ENCODE assay signal across 12 cellular contexts in genomic region chr11:130675456-130675855, GRCh38.
DNase-seq lines count a peak whose midpoint lies in the region; ATAC-seq and TF ChIP-seq lines count a peak whose summit lies in the region.
"Had no signal": no experiment of that assay in that cellular context is flagged by ENCODE, and none has a peak within 500 bp of the region (broad histone marks: within the 10 kb centered on the region; RNA-seq: fewer than 3 reads in every experiment).

No MANE protein-coding gene starts in this region.

- peaks cover 15% of the 10 kb centered on the region for H3K4me1 ChIP-seq in PC-9 (replicated peaks; ENCODE audit: insufficient read depth)

- H3K27me3 Mint-ChIP-seq in brain = no peaks in the 10 kb centered on the region
- no peaks in the 10 kb centered on the region for H3K27me3 Mint-ChIP-seq in activated T-helper 2 cell treated with anti-CD3 and anti-CD28 coated beads, Interferon-gamma antibody, Interleukin-2, Interleukin-4, amounts not matched to agents 10 μg/mL and 5 μg/mL and 100 μg/mL, durations not matched to agents 14 hours and 24 hours and 36 hours (ENCODE audit: low read depth)

- DNase-seq in H4 (ENCODE audit: low spot score) (peak; percentile 37), islet precursor cell (peak; percentile 65), smooth muscle cell of the brain vasculature (ENCODE audit: low read depth, low spot score) (peak; percentile 76), PC-9 (no peak)
- DNase-seq in activated T-helper 2 cell treated with anti-CD3 and anti-CD28 coated beads, Interferon-gamma antibody, Interleukin-2, Interleukin-4, amounts not matched to agents 10 μg/mL and 5 μg/mL and 100 μg/mL, durations not matched to agents 14 hours and 24 hours and 36 hours (ENCODE audit: low spot score) = no peak
- DNase-seq: activated T-cell treated with anti-CD3 and anti-CD28 coated beads, Interleukin-2, amount 50 U/mL, for 72 hours; Calu3; NCI-H510A had no signal

- peaks cover 61% of the 10 kb centered on the region for H3K4me1 Mint-ChIP-seq in brain
- H3K4me1 Mint-ChIP-seq in activated T-helper 2 cell treated with anti-CD3 and anti-CD28 coated beads, Interferon-gamma antibody, Interleukin-2, Interleukin-4, amounts not matched to agents 10 μg/mL and 5 μg/mL and 100 μg/mL, durations not matched to agents 14 hours and 24 hours and 36 hours (ENCODE audit: low read depth) = no peaks in the 10 kb centered on the region
- H3K4me1 Mint-ChIP-seq: IgD-negative memory B cell had no signal

- H3F3A ChIP-seq in PC-9 (ENCODE audit: insufficient read depth, low read depth) = no peaks in the 10 kb centered on the region

- intact Hi-C loops in activated T-helper 2 cell treated with anti-CD3 and anti-CD28 coated beads, Interferon-gamma antibody, Interleukin-2, Interleukin-4, amounts not matched to agents 10 μg/mL and 5 μg/mL and 100 μg/mL, durations not matched to agents 14 hours and 24 hours and 36 hours (cut with micrococcal nuclease) = no loop called here
- intact Hi-C loops in PC-9 (cut with micrococcal nuclease; ENCODE audit: unreplicated experiment) = loop anchor here (10.0 kb wide), 2 partner anchors 109 to 149 kb away; no protein-coding TSS in a partner anchor

- H4K20me1 ChIP-seq in PC-9 (ENCODE audit: insufficient read depth) = no peaks in the 10 kb centered on the region

- no peaks in the 10 kb centered on the region for H3K27me3 ChIP-seq in PC-9 (ENCODE audit: insufficient read depth, low read depth)

- POLR2A ChIA-PET in PC-9 (lab: Charles Lee; ENCODE audit: unreplicated experiment) = no interaction called here

- peak overlapping the region in 1 of 5 experiments; percentile 48 for H3K4me3 Mint-ChIP-seq in brain
- no peak overlapping the region for H3K4me3 Mint-ChIP-seq in activated T-helper 2 cell treated with anti-CD3 and anti-CD28 coated beads, Interferon-gamma antibody, Interleukin-2, Interleukin-4, amounts not matched to agents 10 μg/mL and 5 μg/mL and 100 μg/mL, durations not matched to agents 14 hours and 24 hours and 36 hours (ENCODE audit: low read depth)
- H3K4me3 Mint-ChIP-seq: activated T-cell treated with anti-CD3 and anti-CD28 coated beads, Interleukin-2, amount 50 U/mL, for 72 hours; IgD-negative memory B cell had no signal

- H3K27ac ChIP-seq in PC-9 = no peak overlapping the region

- peaks cover 6% of the 10 kb centered on the region for H3K36me3 Mint-ChIP-seq in brain
- no peaks in the 10 kb centered on the region for H3K36me3 Mint-ChIP-seq in activated T-helper 2 cell treated with anti-CD3 and anti-CD28 coated beads, Interferon-gamma antibody, Interleukin-2, Interleukin-4, amounts not matched to agents 10 μg/mL and 5 μg/mL and 100 μg/mL, durations not matched to agents 14 hours and 24 hours and 36 hours (ENCODE audit: low read depth)

- peak overlapping the region in 3 of 5 experiments; percentile 73 to 95 (median 80) for H3K27ac Mint-ChIP-seq in brain
- no peak overlapping the region for H3K27ac Mint-ChIP-seq in activated T-helper 2 cell treated with anti-CD3 and anti-CD28 coated beads, Interferon-gamma antibody, Interleukin-2, Interleukin-4, amounts not matched to agents 10 μg/mL and 5 μg/mL and 100 μg/mL, durations not matched to agents 14 hours and 24 hours and 36 hours
- H3K27ac Mint-ChIP-seq: activated T-cell treated with anti-CD3 and anti-CD28 coated beads, Interleukin-2, amount 50 U/mL, for 72 hours; IgD-negative memory B cell had no signal

- H3K36me3 ChIP-seq in PC-9 (ENCODE audit: low read depth) = no peaks in the 10 kb centered on the region; the same call in 1 of the 2 replicates

- peaks cover 20 to 30% (median 23%) of the 10 kb centered on the region in 5 experiments for H3K9me3 Mint-ChIP-seq in brain
- peaks cover 21% of the 10 kb centered on the region for H3K9me3 Mint-ChIP-seq in activated T-helper 2 cell treated with anti-CD3 and anti-CD28 coated beads, Interferon-gamma antibody, Interleukin-2, Interleukin-4, amounts not matched to agents 10 μg/mL and 5 μg/mL and 100 μg/mL, durations not matched to agents 14 hours and 24 hours and 36 hours

- H3K9me2 ChIP-seq in PC-9 (ENCODE audit: insufficient read depth) = no peaks in the 10 kb centered on the region

- H2AFZ ChIP-seq in PC-9 = no peak overlapping the region

- peaks cover 20% of the 10 kb centered on the region for H3K9me3 ChIP-seq in PC-9 (ENCODE audit: insufficient read depth, low read depth)

- H3K4me3 ChIP-seq in PC-9 = no peak overlapping the region

- no peaks in the 10 kb centered on the region for H3K79me2 ChIP-seq in PC-9 (ENCODE audit: low read depth)

- no peak for ATAC-seq in GM18498 (IDR thresholded peaks at IDR 0.05; ENCODE audit: unreplicated experiment)
- ATAC-seq in HG03135 (IDR thresholded peaks at IDR 0.05; ENCODE audit: unreplicated experiment) = no peak
- ATAC-seq: activated T-cell treated with anti-CD3 and anti-CD28 coated beads, Interleukin-2, amount 50 U/mL, for 72 hours had no signal

- CTCF ChIA-PET in PC-9 (lab: Charles Lee) = no interaction called here

- no peak overlapping the region for H3K4me2 ChIP-seq in PC-9

- BruUV-seq in PC-9 (replicated peaks; lab: Mats Ljungman, UMichigan) = no TSS peak

- TF ChIP-seq CTCF in brain (conservative IDR thresholded peaks at IDR 0.05) (no peak), PC-9 (conservative IDR thresholded peaks at IDR 0.05) (no peak)

Comparison
In these comparisons a context has a peak if more than half of its experiments do, and no peak if none do; other contexts are left out.
1. DNase-seq: peak in H4 (single experiment), islet precursor cell (single experiment) and smooth muscle cell of the brain vasculature (single experiment); none in activated T-helper 2 cell treated with anti-CD3 and anti-CD28 coated beads, Interferon-gamma antibody, Interleukin-2, Interleukin-4, amounts not matched to agents 10 μg/mL and 5 μg/mL and 100 μg/mL, durations not matched to agents 14 hours and 24 hours and 36 hours (single experiment) and PC-9 (0 of 2).